Comparison of ENCODE assay signal across 14 cellular contexts in genomic region chr3:5754602-5755001, GRCh38.
DNase-seq lines count a peak whose midpoint lies in the region; ATAC-seq and TF ChIP-seq lines count a peak whose summit lies in the region.
"Had no signal": no experiment of that assay in that cellular context is flagged by ENCODE, and none has a peak within 500 bp of the region (broad histone marks: within the 10 kb centered on the region; RNA-seq: fewer than 3 reads in every experiment).

No MANE protein-coding gene starts in this region.

- H3K9me2 ChIP-seq in GM23338 (ENCODE audit: insufficient read depth), result no peaks in the 10 kb centered on the region

- H2AFZ ChIP-seq in GM23338, result no peak overlapping the region

- H3K27ac ChIP-seq in GM23338 (ENCODE audit: low read depth), result no peak overlapping the region
- H3K27ac ChIP-seq: left ventricle myocardium inferior, upper lobe of right lung had no signal

- in situ Hi-C loops in KBM-7 (cut with MboI; ENCODE audit: low pct_unique_long_range_greater_than_20kb, low sequenced_read_pairs), result no loop called here

- no peaks in the 10 kb centered on the region for H3F3A ChIP-seq in GM23338 (replicated peaks; ENCODE audit: low read depth)

- no peak overlapping the region for H3K4me2 ChIP-seq in GM23338

- H3K27me3 ChIP-seq in GM23338 (ENCODE audit: insufficient read depth), result no peaks in the 10 kb centered on the region
- H3K27me3 ChIP-seq: upper lobe of right lung had no signal

- DNase-seq in KBM-7, result peak; percentile 1
- DNase-seq in astrocyte of the hippocampus (ENCODE audit: low read depth, low spot score), result peak; percentile 54
- DNase-seq in GM23338 (ENCODE audit: low spot score), result no peak
- no peak for DNase-seq in NCI-H748 (lab: John Stamatoyannopoulos, UW; ENCODE audit: unreplicated experiment)
- DNase-seq in activated effector memory CD4-positive, alpha-beta T cell treated with anti-CD3 and anti-CD28 coated beads, Interleukin-2, amount 50 U/mL, for 16 hours, result no peak
- DNase-seq in NCI-H1930 (lab: John Stamatoyannopoulos, UW), result no peak
- DNase-seq: activated B cell treated with CpG ODN at 0.5 μM for 24 hours; activated T-cell treated with anti-CD3 and anti-CD28 coated beads, Interleukin-2, amount 50 U/mL, for 4 hours; effector CD4-positive, alpha-beta T cell; left ventricle myocardium inferior; stimulated activated CD4-positive, alpha-beta T cell treated with anti-CD3 and anti-CD28 coated beads, Interleukin-12 subunit alpha, Interleukin-12 subunit beta, amount 100 ng/mL, for 4 hours; upper lobe of right lung had no signal

- H4K20me1 ChIP-seq in GM23338 (replicated peaks; ENCODE audit: insufficient read depth), result no peaks in the 10 kb centered on the region

- H3K9me3 Mint-ChIP-seq in GM23338, result peaks cover 84% of the 10 kb centered on the region
- H3K9me3 Mint-ChIP-seq: activated B cell treated with CpG ODN at 0.5 μM for 24 hours; activated T-cell treated with anti-CD3 and anti-CD28 coated beads, Interleukin-2, amount 50 U/mL, for 4 hours had no signal

- peaks cover 4% of the 10 kb centered on the region; the same call in 1 of the 3 replicates for H3K36me3 Mint-ChIP-seq in GM23338 (ENCODE audit: low read depth)

- H3K27me3 Mint-ChIP-seq in GM23338 (ENCODE audit: insufficient read depth, low read depth, poor library complexity), result no peaks in the 10 kb centered on the region
- H3K27me3 Mint-ChIP-seq: activated B cell treated with CpG ODN at 0.5 μM for 24 hours had no signal

- no peaks in the 10 kb centered on the region for H3K4me1 ChIP-seq in GM23338 (ENCODE audit: insufficient read depth)
- H3K4me1 ChIP-seq: left ventricle myocardium inferior, upper lobe of right lung had no signal

- no peak for TF ChIP-seq CTCF in GM23338 (conservative IDR thresholded peaks at IDR 0.05; ENCODE audit: low read depth in 2 of 2)

- no peaks in the 10 kb centered on the region for H3K79me2 ChIP-seq in GM23338 (replicated peaks; ENCODE audit: insufficient read depth)

- H3K36me3 ChIP-seq in GM23338 (ENCODE audit: insufficient read depth), result peaks cover 14% of the 10 kb centered on the region
- H3K36me3 ChIP-seq: left ventricle myocardium inferior, upper lobe of right lung had no signal

- H3K27ac Mint-ChIP-seq in GM23338, result no peak overlapping the region
- H3K27ac Mint-ChIP-seq: activated B cell treated with CpG ODN at 0.5 μM for 24 hours had no signal

- ATAC-seq in GM18502 (IDR thresholded peaks at IDR 0.05; ENCODE audit: poor library complexity, unreplicated experiment), result peak; percentile 69
- ATAC-seq in HG02588 (IDR thresholded peaks at IDR 0.05; ENCODE audit: unreplicated experiment), result peak; percentile 75
- ATAC-seq in GM23338, result no peak
- ATAC-seq: activated T-cell treated with anti-CD3 and anti-CD28 coated beads, Interleukin-2, amount 50 U/mL, for 4 hours; upper lobe of right lung had no signal

- no peaks in the 10 kb centered on the region for H3K4me1 Mint-ChIP-seq in GM23338
- H3K4me1 Mint-ChIP-seq: activated B cell treated with CpG ODN at 0.5 μM for 24 hours had no signal

- H3K4me3 Mint-ChIP-seq in GM23338, result no peak overlapping the region
- H3K4me3 Mint-ChIP-seq: activated B cell treated with CpG ODN at 0.5 μM for 24 hours; activated T-cell treated with anti-CD3 and anti-CD28 coated beads, Interleukin-2, amount 50 U/mL, for 4 hours had no signal

- H3K4me3 ChIP-seq in GM23338, result no peak overlapping the region
- H3K4me3 ChIP-seq: left ventricle myocardium inferior, upper lobe of right lung had no signal

TF ChIP-seq in GM23338, 12 proteins besides CTCF, POLR2A, EP300 and RAD21:
- TF ChIP-seq JUNB (IDR thresholded peaks at IDR 0.05; ENCODE audit: unreplicated experiment) (no peak), EZH2 (IDR thresholded peaks at IDR 0.05; ENCODE audit: low read depth, unreplicated experiment) (no peak), CREB1 (CRISPR knock-in tag; IDR thresholded peaks at IDR 0.05; ENCODE audit: low read depth) (no peak), EZH2phosphoT487 (IDR thresholded peaks at IDR 0.05; ENCODE audit: unreplicated experiment) (no peak), STAT1 (IDR thresholded peaks at IDR 0.05; ENCODE audit: unreplicated experiment) (no peak), ZNF331 (CRISPR knock-in tag; IDR thresholded peaks at IDR 0.05; ENCODE audit: low read depth) (no peak)
TF ChIP-seq in GM23338: peak in this region for 0.

Comparison
In these comparisons a context has a peak if more than half of its experiments do, and no peak if none do; other contexts are left out.
1. DNase-seq: peak in KBM-7 (single experiment) and astrocyte of the hippocampus (single experiment); none in GM23338 (single experiment), NCI-H748 (single experiment), activated effector memory CD4-positive, alpha-beta T cell treated with anti-CD3 and anti-CD28 coated beads, Interleukin-2, amount 50 U/mL, for 16 hours (single experiment) and NCI-H1930 (0 of 2).